1 cellular context compared by ENCODE assay signal in genomic region chr12:49705479-49706267, GRCh38.
A peak's percentile ranks its signal among the peaks of the same experiment; 100 is the strongest.
TF ChIP-seq lines count a peak whose summit lies in the region.

No MANE protein-coding gene starts in this region.

TF ChIP-seq in GM12878, 131 proteins besides CTCF, POLR2A, EP300 and RAD21 (continued from another document):
- TF ChIP-seq, protein P1, sequence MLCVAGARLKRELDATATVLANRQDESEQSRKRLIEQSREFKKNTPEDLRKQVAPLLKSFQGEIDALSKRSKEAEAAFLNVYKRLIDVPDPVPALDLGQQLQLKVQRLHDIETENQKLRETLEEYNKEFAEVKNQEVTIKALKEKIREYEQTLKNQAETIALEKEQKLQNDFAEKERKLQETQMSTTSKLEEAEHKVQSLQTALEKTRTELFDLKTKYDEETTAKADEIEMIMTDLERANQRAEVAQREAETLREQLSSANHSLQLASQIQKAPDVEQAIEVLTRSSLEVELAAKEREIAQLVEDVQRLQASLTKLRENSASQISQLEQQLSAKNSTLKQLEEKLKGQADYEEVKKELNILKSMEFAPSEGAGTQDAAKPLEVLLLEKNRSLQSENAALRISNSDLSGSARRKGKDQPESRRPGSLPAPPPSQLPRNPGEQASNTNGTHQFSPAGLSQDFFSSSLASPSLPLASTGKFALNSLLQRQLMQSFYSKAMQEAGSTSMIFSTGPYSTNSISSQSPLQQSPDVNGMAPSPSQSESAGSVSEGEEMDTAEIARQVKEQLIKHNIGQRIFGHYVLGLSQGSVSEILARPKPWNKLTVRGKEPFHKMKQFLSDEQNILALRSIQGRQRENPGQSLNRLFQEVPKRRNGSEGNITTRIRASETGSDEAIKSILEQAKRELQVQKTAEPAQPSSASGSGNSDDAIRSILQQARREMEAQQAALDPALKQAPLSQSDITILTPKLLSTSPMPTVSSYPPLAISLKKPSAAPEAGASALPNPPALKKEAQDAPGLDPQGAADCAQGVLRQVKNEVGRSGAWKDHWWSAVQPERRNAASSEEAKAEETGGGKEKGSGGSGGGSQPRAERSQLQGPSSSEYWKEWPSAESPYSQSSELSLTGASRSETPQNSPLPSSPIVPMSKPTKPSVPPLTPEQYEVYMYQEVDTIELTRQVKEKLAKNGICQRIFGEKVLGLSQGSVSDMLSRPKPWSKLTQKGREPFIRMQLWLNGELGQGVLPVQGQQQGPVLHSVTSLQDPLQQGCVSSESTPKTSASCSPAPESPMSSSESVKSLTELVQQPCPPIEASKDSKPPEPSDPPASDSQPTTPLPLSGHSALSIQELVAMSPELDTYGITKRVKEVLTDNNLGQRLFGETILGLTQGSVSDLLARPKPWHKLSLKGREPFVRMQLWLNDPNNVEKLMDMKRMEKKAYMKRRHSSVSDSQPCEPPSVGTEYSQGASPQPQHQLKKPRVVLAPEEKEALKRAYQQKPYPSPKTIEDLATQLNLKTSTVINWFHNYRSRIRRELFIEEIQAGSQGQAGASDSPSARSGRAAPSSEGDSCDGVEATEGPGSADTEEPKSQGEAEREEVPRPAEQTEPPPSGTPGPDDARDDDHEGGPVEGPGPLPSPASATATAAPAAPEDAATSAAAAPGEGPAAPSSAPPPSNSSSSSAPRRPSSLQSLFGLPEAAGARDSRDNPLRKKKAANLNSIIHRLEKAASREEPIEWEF (IDR thresholded peaks at IDR 0.05; ENCODE audit: insufficient replicate concordance, low read depth, low read length): no peak
- no peak for TF ChIP-seq NBN (IDR thresholded peaks at IDR 0.05)
- no peak; the same call in 1 of the 2 replicates for TF ChIP-seq MTA3 (IDR thresholded peaks at IDR 0.05; ENCODE audit: borderline replicate concordance, low read length)
- TF ChIP-seq GATAD2B (conservative IDR thresholded peaks at IDR 0.05; ENCODE audit: low read depth): 0 out of 2 replicates have a peak, but pooled peaks have one; percentile 28
- TF ChIP-seq CBFB (IDR thresholded peaks at IDR 0.05; ENCODE audit: low read depth): no peak
- TF ChIP-seq, protein P2, sequence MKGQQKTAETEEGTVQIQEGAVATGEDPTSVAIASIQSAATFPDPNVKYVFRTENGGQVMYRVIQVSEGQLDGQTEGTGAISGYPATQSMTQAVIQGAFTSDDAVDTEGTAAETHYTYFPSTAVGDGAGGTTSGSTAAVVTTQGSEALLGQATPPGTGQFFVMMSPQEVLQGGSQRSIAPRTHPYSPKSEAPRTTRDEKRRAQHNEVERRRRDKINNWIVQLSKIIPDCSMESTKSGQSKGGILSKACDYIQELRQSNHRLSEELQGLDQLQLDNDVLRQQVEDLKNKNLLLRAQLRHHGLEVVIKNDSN (IDR thresholded peaks at IDR 0.05; ENCODE audit: borderline replicate concordance, extremely low read length, insufficient read depth, low read depth, low read length): no peak
- peak; percentile 70 for TF ChIP-seq MEF2B (IDR thresholded peaks at IDR 0.05; ENCODE audit: partially characterized antibody, poor library complexity, severe bottlenecking)
- TF ChIP-seq, protein P3, sequence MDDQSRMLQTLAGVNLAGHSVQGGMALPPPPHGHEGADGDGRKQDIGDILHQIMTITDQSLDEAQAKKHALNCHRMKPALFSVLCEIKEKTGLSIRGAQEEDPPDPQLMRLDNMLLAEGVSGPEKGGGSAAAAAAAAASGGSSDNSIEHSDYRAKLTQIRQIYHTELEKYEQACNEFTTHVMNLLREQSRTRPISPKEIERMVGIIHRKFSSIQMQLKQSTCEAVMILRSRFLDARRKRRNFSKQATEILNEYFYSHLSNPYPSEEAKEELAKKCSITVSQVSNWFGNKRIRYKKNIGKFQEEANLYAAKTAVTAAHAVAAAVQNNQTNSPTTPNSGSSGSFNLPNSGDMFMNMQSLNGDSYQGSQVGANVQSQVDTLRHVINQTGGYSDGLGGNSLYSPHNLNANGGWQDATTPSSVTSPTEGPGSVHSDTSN (IDR thresholded peaks at IDR 0.05; ENCODE audit: insufficient replicate concordance, low read depth, low read length): no peak
- TF ChIP-seq ZNF217 (IDR thresholded peaks at IDR 0.05): peak; percentile 30; the same call in 1 of the 2 replicates
TF ChIP-seq in GM12878: peak in this region for 23.
